In the genomic region with DNA sequence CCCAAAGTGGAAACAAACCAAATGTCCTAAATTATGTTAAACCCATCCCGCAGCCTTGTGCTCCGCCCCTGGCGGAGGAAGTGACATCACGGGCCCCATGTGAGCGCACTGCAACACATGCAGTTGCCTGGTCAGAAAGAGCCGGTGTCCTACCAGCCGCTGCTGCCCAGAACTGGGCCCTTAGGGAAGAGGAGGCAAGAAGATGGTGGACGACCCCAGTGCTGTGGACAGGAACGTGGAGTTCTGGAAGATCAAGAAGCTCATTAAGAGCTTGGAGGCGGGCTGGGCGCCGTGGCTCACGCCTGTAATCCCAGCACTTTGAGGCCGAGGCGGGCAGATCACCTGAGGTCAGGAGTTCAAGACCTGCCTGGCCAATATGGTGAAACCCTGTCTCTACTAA, we compare ENCODE assay signal across 18 cellular contexts. TPM values are rescaled to one million over a fixed set of nuclear protein-coding genes. Genes with fewer than 3 reads are reported as not detected.
DNase-seq lines count a peak whose midpoint lies in the region; ATAC-seq, FAIRE-seq and TF ChIP-seq lines count a peak whose summit lies in the region.
"Had no signal": no experiment of that assay in that cellular context is flagged by ENCODE, and none has a peak within 500 bp of the region (broad histone marks: within the 10 kb centered on the region; RNA-seq: fewer than 3 reads in every experiment).

No MANE protein-coding gene starts in this region.

- H2BK5ac ChIP-seq in H9 (ENCODE audit: insufficient read length, low read length) = no peak overlapping the region

- H3K4me1 ChIP-seq in H9 (ENCODE audit: insufficient read depth, low read length) (peaks cover 7% of the 10 kb centered on the region; the same call in 1 of the 2 replicates), astrocyte (ENCODE audit: insufficient read depth, low read length) (peaks cover 6% of the 10 kb centered on the region)

- H3K36me3 Mint-ChIP-seq in H9 (ENCODE audit: insufficient read depth in 1 of 3, low read depth in 3 of 3) (peaks cover 0 to 7% (median 3%) of the 10 kb centered on the region in 3 experiments; a peak in 4 of 7 replicates), astrocyte (ENCODE audit: low read depth, unreplicated experiment) (peaks cover 1% of the 10 kb centered on the region), endothelial cell (ENCODE audit: low read depth, unreplicated experiment) (peaks cover 4% of the 10 kb centered on the region)
- peaks cover 6 to 20% of the 10 kb centered on the region in 2 donors for H3K36me3 Mint-ChIP-seq in stimulated activated naive B cell treated with anti-CD40 and anti-IgM and Interleukin-4, amounts not matched to agents 10 μg/mL and 1 μg/mL and 100 μg/mL, for 72 hours

- no peaks in the 10 kb centered on the region for H3K27me3 ChIP-seq in H9 (ENCODE audit: insufficient read depth, low read length)
- H3K27me3 ChIP-seq in astrocyte (ENCODE audit: insufficient read depth, low read length) = no peaks in the 10 kb centered on the region

- H3K23me2 ChIP-seq in H9 (ENCODE audit: insufficient read length, low read depth, low read length, poor library complexity, severe bottlenecking) = no peaks in the 10 kb centered on the region

- H3K27ac ChIP-seq in H9 (ENCODE audit: insufficient read length, low read depth, low read length) = no peak overlapping the region
- H3K27ac ChIP-seq in astrocyte (ENCODE audit: low read depth, low read length) = no peak overlapping the region
- H3K27ac ChIP-seq: HL-60 had no signal

- no peak overlapping the region for H2AFZ ChIP-seq in H9 (ENCODE audit: low read length)
- H2AFZ ChIP-seq in astrocyte (ENCODE audit: low read depth, low read length) = no peak overlapping the region

- H3K4me1 Mint-ChIP-seq in H9 = peaks cover 53 to 62% of the 10 kb centered on the region in 2 experiments
- H3K4me1 Mint-ChIP-seq in astrocyte (ENCODE audit: low read depth, unreplicated experiment) = peaks cover 39% of the 10 kb centered on the region
- peaks cover 26% of the 10 kb centered on the region for H3K4me1 Mint-ChIP-seq in endothelial cell (ENCODE audit: unreplicated experiment)
- peaks cover 24 to 73% of the 10 kb centered on the region in 2 donors for H3K4me1 Mint-ChIP-seq in stimulated activated naive B cell treated with anti-CD40 and anti-IgM and Interleukin-4, amounts not matched to agents 10 μg/mL and 1 μg/mL and 100 μg/mL, for 72 hours

- no peaks in the 10 kb centered on the region for H3K9me3 Mint-ChIP-seq in H9
- H3K9me3 Mint-ChIP-seq in astrocyte (ENCODE audit: unreplicated experiment) = no peaks in the 10 kb centered on the region
- no peaks in the 10 kb centered on the region for H3K9me3 Mint-ChIP-seq in endothelial cell (ENCODE audit: unreplicated experiment)
- H3K9me3 Mint-ChIP-seq in stimulated activated naive B cell treated with anti-CD40 and anti-IgM and Interleukin-4, amounts not matched to agents 10 μg/mL and 1 μg/mL and 100 μg/mL, for 72 hours = no peaks in the 10 kb centered on the region
- H3K9me3 Mint-ChIP-seq: CD4-positive, alpha-beta T cell had no signal

- no CpG with 5 or more reads among the region's 15 CpGs for WGBS in H9 (ENCODE audit: extremely low coverage, insufficient read length, low lambda C conversion rate)

- H3K4ac ChIP-seq in H9 (ENCODE audit: low read depth, low read length) = no peak overlapping the region

- peaks cover 6% of the 10 kb centered on the region for H3K79me1 ChIP-seq in H9 (ENCODE audit: insufficient read depth, low read depth, low read length, poor library complexity, severe bottlenecking)

- H3T11ph ChIP-seq in H9 (ENCODE audit: low read length) = no peak overlapping the region

- H4K91ac ChIP-seq in H9 (ENCODE audit: insufficient read length, low read depth, low read length) = no peak overlapping the region

- TF ChIP-seq CTCF in H9 (conservative IDR thresholded peaks at IDR 0.05) = no peak
- no peak for TF ChIP-seq CTCF in astrocyte (IDR thresholded peaks at IDR 0.05; ENCODE audit: insufficient read depth, low read depth, low read length)
- TF ChIP-seq CTCF in endothelial cell (IDR thresholded peaks at IDR 0.05; ENCODE audit: unreplicated experiment) = no peak

- no peak overlapping the region for H3K18ac ChIP-seq in H9 (ENCODE audit: insufficient read length, low read depth, low read length)

- H3K14ac ChIP-seq in H9 (ENCODE audit: insufficient read depth, low read length) = no peak overlapping the region

- H3K4me3 Mint-ChIP-seq in H9 = no peak overlapping the region
- H3K4me3 Mint-ChIP-seq in astrocyte (ENCODE audit: unreplicated experiment) = no peak overlapping the region
- peak overlapping the region; percentile 56 for H3K4me3 Mint-ChIP-seq in endothelial cell (ENCODE audit: unreplicated experiment)
- no peak overlapping the region for H3K4me3 Mint-ChIP-seq in stimulated activated naive B cell treated with anti-CD40 and anti-IgM and Interleukin-4, amounts not matched to agents 10 μg/mL and 1 μg/mL and 100 μg/mL, for 72 hours
- H3K4me3 Mint-ChIP-seq: B cell; CD4-positive, alpha-beta T cell had no signal

- peaks cover 4% of the 10 kb centered on the region for H4K20me1 ChIP-seq in H9 (ENCODE audit: control insufficient read depth, insufficient read depth, insufficient read length)
- peaks cover 99% of the 10 kb centered on the region for H4K20me1 ChIP-seq in astrocyte (ENCODE audit: insufficient read depth, low read length)

- H2BK20ac ChIP-seq in H9 (ENCODE audit: low read depth, low read length, poor library complexity, severe bottlenecking) = no peak overlapping the region

- no peak overlapping the region for H2AK5ac ChIP-seq in H9 (ENCODE audit: insufficient read length, low read length)

- no peak overlapping the region for H2BK12ac ChIP-seq in H9 (ENCODE audit: insufficient read length, low read depth, low read length)

- H3K27me3 Mint-ChIP-seq in H9 (ENCODE audit: low read depth) = no peaks in the 10 kb centered on the region
- no peaks in the 10 kb centered on the region for H3K27me3 Mint-ChIP-seq in astrocyte (ENCODE audit: low read depth, unreplicated experiment)
- H3K27me3 Mint-ChIP-seq in endothelial cell (ENCODE audit: unreplicated experiment) = peaks cover 2% of the 10 kb centered on the region
- no peaks in the 10 kb centered on the region for H3K27me3 Mint-ChIP-seq in stimulated activated naive B cell treated with anti-CD40 and anti-IgM and Interleukin-4, amounts not matched to agents 10 μg/mL and 1 μg/mL and 100 μg/mL, for 72 hours
- H3K27me3 Mint-ChIP-seq: B cell; CD4-positive, alpha-beta T cell had no signal

- no peak for ATAC-seq in stimulated activated naive B cell treated with anti-CD40 and anti-IgM and Interleukin-4, amounts not matched to agents 10 μg/mL and 1 μg/mL and 100 μg/mL, for 72 hours (replicated peaks)
- ATAC-seq in GM18517 (IDR thresholded peaks at IDR 0.05; ENCODE audit: unreplicated experiment) = no peak

- H4K5ac ChIP-seq in H9 (ENCODE audit: insufficient read length, low read depth, low read length) = no peak overlapping the region

- DNase-seq in H9 (no peak), astrocyte (ENCODE audit: low read depth) (no peak), endothelial cell (ENCODE audit: low spot score) (no peak), A172 (ENCODE audit: low spot score) (no peak), SKM-1 treated with dmso at 0.1 percent for 144 hours (lab: John Stamatoyannopoulos, UW; ENCODE audit: unreplicated experiment) (no peak)
- DNase-seq in stimulated activated naive B cell treated with anti-CD40 and anti-IgM and Interleukin-4, amounts not matched to agents 10 μg/mL and 1 μg/mL and 100 μg/mL, for 72 hours = no peak
- DNase-seq: C1 segment of cervical spinal cord; Calu3; CD4-positive, alpha-beta T cell; DMS 273 treated with DMSO at 0.1 percent for 48 hours; Kasumi-1; KBM-7 had no signal

- H3K23ac ChIP-seq in H9 (ENCODE audit: insufficient read length, low read depth, low read length) = no peak overlapping the region

- no peaks in the 10 kb centered on the region for H3K36me3 ChIP-seq in astrocyte (ENCODE audit: insufficient read depth, low read length)

- H3K9ac ChIP-seq in H9 (ENCODE audit: extremely low read depth, insufficient read length, low read length) = no peak overlapping the region
- no peak overlapping the region for H3K9ac ChIP-seq in astrocyte (ENCODE audit: low read length)

- H4K8ac ChIP-seq in H9 (replicated peaks; ENCODE audit: insufficient read length, low read depth, low read length) = no peak overlapping the region

- H3K79me2 ChIP-seq in H9 (ENCODE audit: insufficient read depth, low read length) (peaks cover 66% of the 10 kb centered on the region; the same call in 1 of the 2 replicates), astrocyte (ENCODE audit: insufficient read depth, low read length) (peaks cover 99% of the 10 kb centered on the region)

- H3K4me2 ChIP-seq in H9 (ENCODE audit: insufficient read depth, insufficient read length, low read length) = no peak overlapping the region
- H3K4me2 ChIP-seq in astrocyte (ENCODE audit: low read length) = no peak overlapping the region

- H3K9me3 ChIP-seq in H9 (ENCODE audit: control insufficient read depth, low read depth, low read length) (no peaks in the 10 kb centered on the region), astrocyte (ENCODE audit: insufficient read depth, low read depth, low read length) (no peaks in the 10 kb centered on the region)

- no peak for FAIRE-seq in astrocyte (lab: Jason Lieb, UNC)
- FAIRE-seq: A204.1, GM18507, H54 had no signal

- no peak overlapping the region for H2BK15ac ChIP-seq in H9 (ENCODE audit: low read depth, low read length)

- no peak overlapping the region for H3K4me3 ChIP-seq in astrocyte (ENCODE audit: insufficient read depth, low read depth, low read length)

- H3K27ac Mint-ChIP-seq in H9 (peak overlapping the region; percentile 71 to 86 (median 76); a peak in 2 of 7 replicates), astrocyte (ENCODE audit: unreplicated experiment) (peak overlapping the region; percentile 18), endothelial cell (ENCODE audit: unreplicated experiment) (no peak overlapping the region)
- peak overlapping the region; percentile 31 for H3K27ac Mint-ChIP-seq in stimulated activated naive B cell treated with anti-CD40 and anti-IgM and Interleukin-4, amounts not matched to agents 10 μg/mL and 1 μg/mL and 100 μg/mL, for 72 hours
- H3K27ac Mint-ChIP-seq: B cell; CD4-positive, alpha-beta T cell had no signal

- H2BK120ac ChIP-seq in H9 (ENCODE audit: low read depth, low read length, poor library complexity, severe bottlenecking) = no peak overlapping the region

- no peak overlapping the region for H3K56ac ChIP-seq in H9 (ENCODE audit: insufficient read length, low read depth, low read length)

RNA-seq across cellular contexts. Expression of gene RHEB, which starts 18.0 kb away (rescaled TPM):
- total RNA-seq in H9 (2021) = 109 and 114 TPM in 2 replicates
- total RNA-seq in astrocyte = 131 and 143 TPM in 2 replicates
- 94.2 TPM for total RNA-seq in endothelial cell (ENCODE audit: unreplicated experiment)
- 247 and 273 TPM in 2 replicates for total RNA-seq in A172 (2014; rRNA removed; shearing (Covaris generic))
